1 cellular context compared by ENCODE assay signal in genomic region chr6:37698264-37699137, GRCh38.
TF ChIP-seq lines count a peak whose summit lies in the region.

No MANE protein-coding gene starts in this region.

TF ChIP-seq in HEK293, 187 proteins besides CTCF, POLR2A, EP300 and RAD21 (continued from another document):
- TF ChIP-seq KLF16 (tag by site-specific recombination; IDR thresholded peaks at IDR 0.05): 0 out of 2 replicates have a peak, but pooled peaks have one; percentile 12
- TF ChIP-seq HIC1 (tag by site-specific recombination; IDR thresholded peaks at IDR 0.05): peak; percentile 69; the same call in 1 of the 2 replicates
- TF ChIP-seq ZNF366 (tag by site-specific recombination; conservative IDR thresholded peaks at IDR 0.05): peak; percentile 67
- peak; percentile 98 for TF ChIP-seq ZBTB8A (tag by site-specific recombination; IDR thresholded peaks at IDR 0.05)
- TF ChIP-seq SCRT2 (tag by site-specific recombination; IDR thresholded peaks at IDR 0.05): peak; percentile 99
- TF ChIP-seq ZBTB26 (tag by site-specific recombination; optimal IDR thresholded peaks at IDR 0.05): peak; percentile 73
- peak; percentile 43 for TF ChIP-seq KLF8 (tag by site-specific recombination; IDR thresholded peaks at IDR 0.05)
- peak; percentile 72 for TF ChIP-seq SP2 (tag by site-specific recombination; IDR thresholded peaks at IDR 0.05)
- peak; percentile 56; the same call in 1 of the 2 replicates for TF ChIP-seq ZNF610 (tag by site-specific recombination; IDR thresholded peaks at IDR 0.05; ENCODE audit: borderline replicate concordance)
- peak; percentile 62; the same call in 1 of the 2 replicates for TF ChIP-seq ZEB2 (tag by site-specific recombination; IDR thresholded peaks at IDR 0.05)
- TF ChIP-seq KLF10 (tag by site-specific recombination; IDR thresholded peaks at IDR 0.05): peak; percentile 55; the same call in 1 of the 2 replicates
- TF ChIP-seq ZNF837 (tag by site-specific recombination; IDR thresholded peaks at IDR 0.05): peak; percentile 28; the same call in 1 of the 2 replicates
- 0 out of 2 replicates have a peak, but pooled peaks have one; percentile 33 for TF ChIP-seq WT1 (tag by site-specific recombination; IDR thresholded peaks at IDR 0.05)
- TF ChIP-seq SP3 (tag by site-specific recombination; IDR thresholded peaks at IDR 0.05): peak; percentile 79
- no peak for TF ChIP-seq ZNF174 (tag by site-specific recombination; IDR thresholded peaks at IDR 0.05)
- TF ChIP-seq KLF9 (tag by site-specific recombination; IDR thresholded peaks at IDR 0.05; ENCODE audit: low read depth): peak; percentile 65
- peak; percentile 93 for TF ChIP-seq ZBTB20 (tag by site-specific recombination; IDR thresholded peaks at IDR 0.05)
- peak; percentile 87 for TF ChIP-seq ZBTB17 (tag by site-specific recombination; IDR thresholded peaks at IDR 0.05)
- peak; percentile 27 for TF ChIP-seq ZIC2 (tag by site-specific recombination; IDR thresholded peaks at IDR 0.05)
- no peak for TF ChIP-seq RBAK (tag by site-specific recombination; IDR thresholded peaks at IDR 0.05)
- TF ChIP-seq ZNF324 (tag by site-specific recombination; IDR thresholded peaks at IDR 0.05): 0 out of 2 replicates have a peak, but pooled peaks have one; percentile 33
- TF ChIP-seq ZNF24 (tag by site-specific recombination; IDR thresholded peaks at IDR 0.05): 0 out of 2 replicates have a peak, but pooled peaks have one; percentile 48
- no peak for TF ChIP-seq FEZF1 (tag by site-specific recombination; IDR thresholded peaks at IDR 0.05)
- TF ChIP-seq ZNF37A (tag by site-specific recombination; IDR thresholded peaks at IDR 0.05): no peak
- TF ChIP-seq ZBTB10 (tag by site-specific recombination; IDR thresholded peaks at IDR 0.05): peak; percentile 87
- TF ChIP-seq ZNF660 (tag by site-specific recombination; IDR thresholded peaks at IDR 0.05): 0 out of 2 replicates have a peak, but pooled peaks have one; percentile 40
- no peak for TF ChIP-seq ZNF280D (tag by site-specific recombination; IDR thresholded peaks at IDR 0.05)
- no peak for TF ChIP-seq ZNF354C (tag by site-specific recombination; IDR thresholded peaks at IDR 0.05; ENCODE audit: borderline replicate concordance, low read depth)
